ENCODE assay signal across 8 cellular contexts in genomic region chr7:100166966-100167911, GRCh38. TPM values are rescaled to one million over a fixed set of nuclear protein-coding genes. Genes with fewer than 3 reads are reported as not detected.
DNase-seq lines count a peak whose midpoint lies in the region; ATAC-seq and TF ChIP-seq lines count a peak whose summit lies in the region.

No MANE protein-coding gene starts in this region.

- no peaks in the 10 kb centered on the region for H3K79me2 ChIP-seq in OCI-LY7 (ENCODE audit: insufficient read depth, low read depth, low read length)

- H2BK15ac ChIP-seq in neuronal stem cell (ENCODE audit: low read length): peak overlapping the region; percentile 95

- H2BK12ac ChIP-seq in neuronal stem cell (ENCODE audit: low read length): no peak overlapping the region

- H3K4ac ChIP-seq in neuronal stem cell (ENCODE audit: low read length): no peak overlapping the region

- peak overlapping the region; percentile 51 for H3K23ac ChIP-seq in neuronal stem cell (ENCODE audit: low read depth, low read length, poor library complexity)

- H3K36me3 Mint-ChIP-seq in CD4-positive, CD25-positive, alpha-beta regulatory T cell: no peaks in the 10 kb centered on the region
- H3K36me3 Mint-ChIP-seq in endothelial cell (ENCODE audit: low read depth, unreplicated experiment): peaks cover 5% of the 10 kb centered on the region

- H2AK5ac ChIP-seq in neuronal stem cell (ENCODE audit: low read depth, low read length): peak overlapping the region; percentile 88

- no peak overlapping the region for H3K14ac ChIP-seq in neuronal stem cell (ENCODE audit: low read length)

- H3K27me3 Mint-ChIP-seq in CD4-positive, CD25-positive, alpha-beta regulatory T cell: peaks cover 50% of the 10 kb centered on the region
- H3K27me3 Mint-ChIP-seq in endothelial cell (ENCODE audit: unreplicated experiment): peaks cover 29% of the 10 kb centered on the region

- WGBS in neuronal stem cell (ENCODE audit: extremely low coverage in 2 of 2, insufficient read length in 2 of 2, insufficient replicate concordance in 1 of 2), 2 donors: no CpG with 5 or more reads among the region's 14 CpGs

- peak overlapping the region; percentile 72 for H3K27ac ChIP-seq in CD4-positive, CD25-positive, alpha-beta regulatory T cell (ENCODE audit: insufficient read depth, low read length, poor library complexity, severe bottlenecking)
- no peak overlapping the region for H3K27ac ChIP-seq in OCI-LY7 (ENCODE audit: low read depth, low read length, poor library complexity, severe bottlenecking)
- no peak overlapping the region for H3K27ac ChIP-seq in neuronal stem cell (replicated peaks; ENCODE audit: low read length)
- no peak overlapping the region for H3K27ac ChIP-seq in brain microvascular endothelial cell

- no TSS peak for BruUV-seq in OCI-LY7 (replicated peaks; lab: Mats Ljungman, UMichigan)

- H4K8ac ChIP-seq in neuronal stem cell (ENCODE audit: low read depth, low read length): no peak overlapping the region

- H3K27ac Mint-ChIP-seq in CD4-positive, CD25-positive, alpha-beta regulatory T cell: peak overlapping the region; percentile 97 to 100 (median 98)
- H3K27ac Mint-ChIP-seq in endothelial cell (ENCODE audit: unreplicated experiment): no peak overlapping the region

- H3K36me3 ChIP-seq in CD4-positive, CD25-positive, alpha-beta regulatory T cell (ENCODE audit: control insufficient read depth, insufficient read depth, low read length): no peaks in the 10 kb centered on the region
- H3K36me3 ChIP-seq in OCI-LY7 (ENCODE audit: insufficient read depth, low read length) (no peaks in the 10 kb centered on the region), neuronal stem cell (replicated peaks in 1 of 2; ENCODE audit: control insufficient read depth in 2 of 2, insufficient read depth in 2 of 2, low read length in 2 of 2) (peaks cover 0 to 23% of the 10 kb centered on the region in 2 donors), brain microvascular endothelial cell (replicated peaks) (no peaks in the 10 kb centered on the region)

- no peaks in the 10 kb centered on the region for H3K9me3 ChIP-seq in CD4-positive, CD25-positive, alpha-beta regulatory T cell (ENCODE audit: control insufficient read depth in 2 of 2, low read length in 2 of 2)
- H3K9me3 ChIP-seq in OCI-LY7 (ENCODE audit: low read length) (no peaks in the 10 kb centered on the region), neuronal stem cell (replicated peaks in 1 of 2; ENCODE audit: control insufficient read depth in 2 of 2, insufficient read depth in 1 of 2, low read depth in 1 of 2, low read length in 2 of 2) (no peaks in the 10 kb centered on the region)

- H3K4me3 Mint-ChIP-seq in CD4-positive, CD25-positive, alpha-beta regulatory T cell: peak overlapping the region; percentile 85 to 98 (median 91)
- peak overlapping the region; percentile 84 for H3K4me3 Mint-ChIP-seq in endothelial cell (ENCODE audit: unreplicated experiment)

- H3K4me3 ChIP-seq in CD4-positive, CD25-positive, alpha-beta regulatory T cell (ENCODE audit: low read depth, low read length): peak overlapping the region; percentile 74
- H3K4me3 ChIP-seq in OCI-LY7 (ENCODE audit: low read depth, low read length, poor library complexity, severe bottlenecking): no peak overlapping the region
- H3K4me3 ChIP-seq in neuronal stem cell (ENCODE audit: low read length in 2 of 2): no peak overlapping the region
- no peak overlapping the region for H3K4me3 ChIP-seq in brain microvascular endothelial cell (ENCODE audit: low read depth, low read length)

- CTCF ChIA-PET in OCI-LY7 (lab: Charles Lee; ENCODE audit: unreplicated experiment): no interaction called here

- H3K9me3 Mint-ChIP-seq in CD4-positive, CD25-positive, alpha-beta regulatory T cell: peaks cover 0 to 3% (median 0%) of the 10 kb centered on the region in 7 donors
- H3K9me3 Mint-ChIP-seq in endothelial cell (ENCODE audit: unreplicated experiment): no peaks in the 10 kb centered on the region

- H2BK120ac ChIP-seq in neuronal stem cell (ENCODE audit: low read depth, low read length): peak overlapping the region; percentile 64

- H3K4me2 ChIP-seq in OCI-LY7 (ENCODE audit: low read length) (peak overlapping the region; percentile 27; the same call in 1 of the 2 replicates), neuronal stem cell (ENCODE audit: insufficient read depth, low read length, poor library complexity, severe bottlenecking) (peak overlapping the region; percentile 26)

- H3K27me3 ChIP-seq in CD4-positive, CD25-positive, alpha-beta regulatory T cell (ENCODE audit: control insufficient read depth, insufficient read depth, low read length): no peaks in the 10 kb centered on the region
- peaks cover 0 to 36% (median 0%) of the 10 kb centered on the region in 3 experiments for H3K27me3 ChIP-seq in neuronal stem cell (ENCODE audit: control insufficient read depth in 3 of 3, insufficient read depth in 3 of 3, low read depth in 1 of 3, low read length in 3 of 3)
- peaks cover 4% of the 10 kb centered on the region for H3K27me3 ChIP-seq in brain microvascular endothelial cell (replicated peaks)

- H3K4me1 Mint-ChIP-seq in CD4-positive, CD25-positive, alpha-beta regulatory T cell: peaks cover 11 to 89% (median 60%) of the 10 kb centered on the region in 4 donors
- H3K4me1 Mint-ChIP-seq in endothelial cell (ENCODE audit: unreplicated experiment): peaks cover 34% of the 10 kb centered on the region

- DNase-seq in CD4-positive, CD25-positive, alpha-beta regulatory T cell: no peak
- DNase-seq in OCI-LY7 (ENCODE audit: low spot score): no peak
- DNase-seq in endothelial cell (ENCODE audit: low spot score): no peak
- DNase-seq in neuronal stem cell (ENCODE audit: low spot score): no peak
- no peak for DNase-seq in brain microvascular endothelial cell
- no peak for DNase-seq in H4 (ENCODE audit: low spot score)
- no peak for DNase-seq in HPDE6-E6E7 (ENCODE audit: extremely low spot score)
- no peak for DNase-seq in stimulated activated naive CD4-positive, alpha-beta T cell treated with Interleukin-2 at 50 U/mL for 16 hours (lab: John Stamatoyannopoulos, UW)

- POLR2A ChIA-PET in OCI-LY7 (lab: Charles Lee): interaction anchor here (0.5 kb wide), 1 partner anchor 1009 kb away, joined by 3 read pairs; no protein-coding TSS in a partner anchor

- in situ Hi-C loops in brain microvascular endothelial cell (cut with HindIII; ENCODE audit: low pct_ligation_motif_present, low sequenced_read_pairs): no loop called here

- H2AFZ ChIP-seq in OCI-LY7 (ENCODE audit: low read length) (no peak overlapping the region), neuronal stem cell (ENCODE audit: low read length) (peak overlapping the region; percentile 85)

- peak overlapping the region; percentile 6 for H3K18ac ChIP-seq in neuronal stem cell (ENCODE audit: low read length)

- H3K9ac ChIP-seq in neuronal stem cell (ENCODE audit: low read depth, low read length, poor library complexity): no peak overlapping the region

- H3K9me2 ChIP-seq in OCI-LY7 (ENCODE audit: insufficient read depth, low read length): no peaks in the 10 kb centered on the region

- ATAC-seq in CD4-positive, CD25-positive, alpha-beta regulatory T cell (ENCODE audit: low read depth in 2 of 2): no peak

- H4K20me1 ChIP-seq in OCI-LY7 (ENCODE audit: insufficient read depth, low read length): no peaks in the 10 kb centered on the region

- intact Hi-C loops in OCI-LY7 (cut with micrococcal nuclease; ENCODE audit: unreplicated experiment): no loop called here

- H3K79me1 ChIP-seq in neuronal stem cell (ENCODE audit: low read depth, low read length): peaks cover 2% of the 10 kb centered on the region

- H2BK5ac ChIP-seq in neuronal stem cell (ENCODE audit: low read length): no peak overlapping the region

- TF ChIP-seq CTCF in OCI-LY7 (conservative IDR thresholded peaks at IDR 0.05; ENCODE audit: low read length) (no peak), endothelial cell (IDR thresholded peaks at IDR 0.05; ENCODE audit: unreplicated experiment) (no peak), brain microvascular endothelial cell (IDR thresholded peaks at IDR 0.05; ENCODE audit: low read depth, low read length, missing control alignments) (no peak)

- no peak overlapping the region for H4K91ac ChIP-seq in neuronal stem cell (ENCODE audit: low read depth, low read length, poor library complexity)

- H3K4me1 ChIP-seq in CD4-positive, CD25-positive, alpha-beta regulatory T cell (ENCODE audit: control insufficient read depth, insufficient read depth, low read length, poor library complexity, severe bottlenecking): peaks cover 94% of the 10 kb centered on the region
- H3K4me1 ChIP-seq in OCI-LY7 (ENCODE audit: insufficient read depth, low read length, poor library complexity, severe bottlenecking) (peaks cover 68% of the 10 kb centered on the region), neuronal stem cell (ENCODE audit: control insufficient read depth in 2 of 2, insufficient read depth in 1 of 2, low read depth in 1 of 2, low read length in 2 of 2) (peaks cover 24 to 28% of the 10 kb centered on the region in 2 donors)

RNA-seq across cellular contexts. Expression of gene GAL3ST4, which starts 1.2 kb away (rescaled TPM):
- 6.1 TPM for total RNA-seq in CD4-positive, CD25-positive, alpha-beta regulatory T cell
- 1 to 10 TPM; 2.6 to 7.7 (median 5.3) TPM for polyA plus RNA-seq in CD4-positive, CD25-positive, alpha-beta regulatory T cell
- total RNA-seq in OCI-LY7 (2014; rRNA removed; shearing (Covaris generic)): 3.9 and 4.6 TPM in 2 replicates
- total RNA-seq in OCI-LY7 (2022) (5.2 and 6.1 TPM in 2 replicates), endothelial cell (ENCODE audit: unreplicated experiment) (4.4 TPM)
- 4.7 TPM for polyA plus RNA-seq in neuronal stem cell (2013, experiment 1 of 2)
- polyA plus RNA-seq in neuronal stem cell (2013, experiment 2 of 2): 4.5 TPM
- total RNA-seq in H4 (2014; rRNA removed; shearing (Covaris generic)): 0.33 and 0.62 TPM in 2 replicates

RNA-seq across cellular contexts. Expression of gene TRAPPC14, which starts 8.7 kb away (rescaled TPM):
- 54.6 TPM for total RNA-seq in CD4-positive, CD25-positive, alpha-beta regulatory T cell
- 1 to 10 TPM; 2.3 to 4.3 (median 3.9) TPM for polyA plus RNA-seq in CD4-positive, CD25-positive, alpha-beta regulatory T cell
- total RNA-seq in OCI-LY7 (2014; rRNA removed; shearing (Covaris generic)): 30.6 and 38.8 TPM in 2 replicates
- total RNA-seq in OCI-LY7 (2022) (41.6 and 49.9 TPM in 2 replicates), endothelial cell (ENCODE audit: unreplicated experiment) (30.2 TPM)
- polyA plus RNA-seq in neuronal stem cell (2013, experiment 1 of 2): 9.5 TPM
- 8.9 TPM for polyA plus RNA-seq in neuronal stem cell (2013, experiment 2 of 2)
- total RNA-seq in H4 (2014; rRNA removed; shearing (Covaris generic)): 7.7 and 8.0 TPM in 2 replicates

RNA-seq across cellular contexts. Expression of gene GPC2, which starts 9.9 kb away (rescaled TPM):
- total RNA-seq in CD4-positive, CD25-positive, alpha-beta regulatory T cell: 7.0 TPM
- polyA plus RNA-seq in CD4-positive, CD25-positive, alpha-beta regulatory T cell: under 1 TPM in 3 of 4 donors, not detected in 1; 0.16 to 0.27 (median 0.23) TPM
- total RNA-seq in OCI-LY7 (2014; rRNA removed; shearing (Covaris generic)): 20.2 and 33.2 TPM in 2 replicates
- total RNA-seq in OCI-LY7 (2022): 23.2 and 31.7 TPM in 2 replicates
- total RNA-seq in endothelial cell (ENCODE audit: unreplicated experiment): 27.2 TPM
- polyA plus RNA-seq in neuronal stem cell (2013, experiment 1 of 2): 30.8 TPM
- 29.9 TPM for polyA plus RNA-seq in neuronal stem cell (2013, experiment 2 of 2)
- 0.95 and 3.6 TPM in 2 replicates for total RNA-seq in H4 (2014; rRNA removed; shearing (Covaris generic))

RNA-seq across cellular contexts. Expression of gene STAG3, which starts 10.5 kb away (rescaled TPM):
- 6.2 TPM for total RNA-seq in CD4-positive, CD25-positive, alpha-beta regulatory T cell
- polyA plus RNA-seq in CD4-positive, CD25-positive, alpha-beta regulatory T cell: 1 to 10 TPM in 1 of 4 donors, under 1 TPM in 3; 0.53 to 4.0 (median 0.77) TPM
- total RNA-seq in OCI-LY7 (2014; rRNA removed; shearing (Covaris generic)): 56.1 and 82.8 TPM in 2 replicates
- total RNA-seq in OCI-LY7 (2022): 70.2 and 79.2 TPM in 2 replicates
- 1.9 TPM for total RNA-seq in endothelial cell (ENCODE audit: unreplicated experiment)
- 0.38 TPM for polyA plus RNA-seq in neuronal stem cell (2013, experiment 1 of 2)
- polyA plus RNA-seq in neuronal stem cell (2013, experiment 2 of 2): 0.29 TPM
- total RNA-seq in H4 (2014; rRNA removed; shearing (Covaris generic)): 0.35 TPM in 1 of 2 replicates, not detected in the other

RNA-seq across cellular contexts. Expression of gene LAMTOR4, which starts 18.5 kb away (rescaled TPM):
- total RNA-seq in CD4-positive, CD25-positive, alpha-beta regulatory T cell: 136 TPM
- polyA plus RNA-seq in CD4-positive, CD25-positive, alpha-beta regulatory T cell: 100 to 1,000 TPM; 450 to 474 (median 465) TPM
- total RNA-seq in OCI-LY7 (2014; rRNA removed; shearing (Covaris generic)): 243 and 263 TPM in 2 replicates
- total RNA-seq in OCI-LY7 (2022): 207 and 237 TPM in 2 replicates
- 68.6 TPM for total RNA-seq in endothelial cell (ENCODE audit: unreplicated experiment)
- 116 TPM for polyA plus RNA-seq in neuronal stem cell (2013, experiment 1 of 2)
- polyA plus RNA-seq in neuronal stem cell (2013, experiment 2 of 2): 113 TPM
- 217 and 229 TPM in 2 replicates for total RNA-seq in H4 (2014; rRNA removed; shearing (Covaris generic))
